Comparison of ENCODE assay signal across 13 cellular contexts in the genomic region with DNA sequence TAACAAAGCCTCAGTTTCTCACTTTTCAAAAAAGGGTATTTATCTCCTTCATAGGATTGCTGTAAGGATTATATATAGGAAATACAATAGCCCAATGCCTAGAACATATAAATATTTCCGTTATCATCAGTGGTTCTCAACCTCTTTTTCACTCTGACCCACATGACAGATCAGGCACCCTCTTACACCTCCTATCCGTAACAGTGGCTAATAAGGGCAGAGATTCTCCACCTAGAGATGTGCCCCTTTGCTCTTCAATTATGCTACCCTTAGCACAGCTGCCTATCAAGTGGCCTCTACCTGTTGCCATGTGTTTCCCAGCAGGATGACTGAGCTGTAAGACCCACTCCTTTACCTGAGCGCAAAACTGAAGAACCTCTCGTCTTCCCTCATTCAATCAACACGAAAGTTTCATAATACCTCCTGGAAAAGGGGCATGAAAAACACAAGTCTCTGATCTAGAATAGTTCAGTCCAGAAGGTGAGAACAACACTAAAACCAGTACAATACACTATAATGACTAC. TPM values are rescaled to one million over a fixed set of nuclear protein-coding genes. Genes with fewer than 3 reads are reported as not detected.
A peak's percentile ranks its signal among the peaks of the same experiment; 100 is the strongest.
DNase-seq lines count a peak whose midpoint lies in the region; ATAC-seq, FAIRE-seq and TF ChIP-seq lines count a peak whose summit lies in the region.
"Had no signal": no experiment of that assay in that cellular context is flagged by ENCODE, and none has a peak within 500 bp of the region (broad histone marks: within the 10 kb centered on the region; RNA-seq: fewer than 3 reads in every experiment).

No MANE protein-coding gene starts in this region.

- RAD21 ChIA-PET in GM12878 (lab: Charles Lee; ENCODE audit: unreplicated experiment), result interaction anchor here (0.9 to 1.0 kb wide), 2 partner anchors 13 to 14 kb away, joined by 4 to 5 read pairs; no protein-coding TSS in a partner anchor

- no peak for DNase-seq in DND-41
- no peak for DNase-seq in GM12878 (ENCODE audit: low read depth, low spot score)
- no peak for DNase-seq in naive thymus-derived CD4-positive, alpha-beta T cell
- no peak for DNase-seq in Right ventricle myocardium superior
- DNase-seq in globus pallidus (ENCODE audit: low spot score), result no peak
- no peak for DNase-seq in Ammon's horn (ENCODE audit: low spot score)
- DNase-seq: dorsolateral prefrontal cortex, NCI-H1048, NCI-H345, spleen, tibial artery had no signal

- POLR2A ChIA-PET in GM12878 (lab: Charles Lee), result interaction anchor here (0.6 kb wide), 1 partner anchor 73 kb away, joined by 5 read pairs; no protein-coding TSS in a partner anchor
- POLR2A ChIA-PET in naive thymus-derived CD4-positive, alpha-beta T cell (lab: Charles Lee), result interaction anchor here (0.6 kb wide), 1 partner anchor 1976 kb away, joined by 3 read pairs; no protein-coding TSS in a partner anchor

- H3K27ac Mint-ChIP-seq in naive thymus-derived CD4-positive, alpha-beta T cell, result peak overlapping the region in 5 of 9 donors; percentile 5 to 37 (median 23)

- 95% methylated on average over 5 of the region's 5 CpGs for WGBS in GM12878 (ENCODE audit: insufficient coverage, insufficient replicate concordance, low lambda C conversion rate, missing lambda C conversion rate)

- H3K4me3 ChIP-seq in ACC112 (ENCODE audit: low read depth, low read length), result no peak overlapping the region
- H3K4me3 ChIP-seq in DND-41 (ENCODE audit: low read depth in 1 of 2, low read length in 2 of 2), result no peak overlapping the region
- H3K4me3 ChIP-seq in GM12878, result no peak overlapping the region
- H3K4me3 ChIP-seq in naive thymus-derived CD4-positive, alpha-beta T cell (ENCODE audit: low read length), result peak overlapping the region; percentile 15
- H3K4me3 ChIP-seq: dorsolateral prefrontal cortex, spleen, tibial artery had no signal

- H3K36me3 ChIP-seq in ACC112 (ENCODE audit: insufficient read depth, low read length), result peaks cover 25% of the 10 kb centered on the region
- H3K36me3 ChIP-seq in DND-41 (ENCODE audit: insufficient read depth, low read length), result peaks cover 78% of the 10 kb centered on the region
- H3K36me3 ChIP-seq in GM12878 (ENCODE audit: control insufficient read depth in 2 of 2, insufficient read depth in 2 of 2, low read length in 1 of 2), result peaks cover 10 to 27% of the 10 kb centered on the region in 2 experiments
- H3K36me3 ChIP-seq in naive thymus-derived CD4-positive, alpha-beta T cell (ENCODE audit: control insufficient read depth in 2 of 3, insufficient read depth in 3 of 3, low read length in 3 of 3), result peaks cover 6 to 23% (median 7%) of the 10 kb centered on the region in 3 experiments

- no peaks in the 10 kb centered on the region for H3K9me3 ChIP-seq in DND-41 (ENCODE audit: insufficient read depth, low read length, severe bottlenecking)
- H3K9me3 ChIP-seq in GM12878 (replicated peaks; ENCODE audit: control insufficient read depth, insufficient read depth, low read length), result no peaks in the 10 kb centered on the region
- no peaks in the 10 kb centered on the region for H3K9me3 ChIP-seq in naive thymus-derived CD4-positive, alpha-beta T cell (ENCODE audit: control insufficient read depth in 2 of 3, low read length in 3 of 3)
- H3K9me3 ChIP-seq: spleen, tibial artery had no signal

- CTCF ChIA-PET in GM12878 (lab: Yijun Ruan, JAX), result no interaction called here
- CTCF ChIA-PET in naive thymus-derived CD4-positive, alpha-beta T cell (lab: Charles Lee), result no interaction called here

- H3K36me3 Mint-ChIP-seq in naive thymus-derived CD4-positive, alpha-beta T cell, result peaks cover 5 to 46% (median 30%) of the 10 kb centered on the region in 5 donors

- TF ChIP-seq RAD21 in GM12878 (IDR thresholded peaks at IDR 0.05; ENCODE audit: insufficient read depth, low read depth, low read length), result no peak

- FAIRE-seq in GM12878 (lab: Jason Lieb, UNC), result no peak

- BruUV-seq in GM12878 (replicated peaks; lab: Mats Ljungman, UMichigan), result no TSS peak

- peaks cover 34 to 80% (median 69%) of the 10 kb centered on the region in 7 donors for H3K4me1 Mint-ChIP-seq in naive thymus-derived CD4-positive, alpha-beta T cell

- H3K4me2 ChIP-seq in DND-41 (ENCODE audit: insufficient read depth, low read length) (peak overlapping the region; percentile 23; the same call in 1 of the 2 replicates), GM12878 (ENCODE audit: control insufficient read depth, insufficient read depth) (peak overlapping the region; percentile 38)

- no peaks in the 10 kb centered on the region for H3K9me3 Mint-ChIP-seq in naive thymus-derived CD4-positive, alpha-beta T cell

- ATAC-seq in DND-41 (ENCODE audit: insufficient read depth, low read depth), result no peak
- ATAC-seq in GM12878, result peak; percentile 51
- ATAC-seq in naive thymus-derived CD4-positive, alpha-beta T cell, result no peak
- ATAC-seq in GM19035 (IDR thresholded peaks at IDR 0.05; ENCODE audit: unreplicated experiment), result no peak
- no peak for ATAC-seq in Right ventricle myocardium superior (ENCODE audit: poor library complexity)

- no peaks in the 10 kb centered on the region for H3K27me3 Mint-ChIP-seq in naive thymus-derived CD4-positive, alpha-beta T cell

- no peak for TF ChIP-seq CTCF in DND-41 (IDR thresholded peaks at IDR 0.05; ENCODE audit: borderline replicate concordance, extremely low read depth, low read length, poor library complexity, severe bottlenecking)
- TF ChIP-seq CTCF in GM12878 (IDR thresholded peaks at IDR 0.05 in 2 of 3, conservative IDR thresholded peaks at IDR 0.05 in 1 of 3; ENCODE audit: control insufficient read depth in 2 of 3, extremely low read depth in 1 of 3, insufficient read depth in 1 of 3, low read depth in 3 of 3, low read length in 3 of 3), result no peak

- peak overlapping the region; percentile 64 for H3K27ac ChIP-seq in ACC112 (ENCODE audit: low read depth, low read length)
- H3K27ac ChIP-seq in DND-41 (ENCODE audit: low read length), result no peak overlapping the region
- H3K27ac ChIP-seq in GM12878 (ENCODE audit: control insufficient read depth, insufficient read depth), result no peak overlapping the region
- no peak overlapping the region for H3K27ac ChIP-seq in naive thymus-derived CD4-positive, alpha-beta T cell (ENCODE audit: low read depth, low read length)
- H3K27ac ChIP-seq: dorsolateral prefrontal cortex, spleen, tibial artery had no signal

- intact Hi-C loops in GM12878 (cut with micrococcal nuclease; ENCODE audit: unreplicated experiment), result no loop called here
- intact Hi-C loops in naive thymus-derived CD4-positive, alpha-beta T cell (cut with micrococcal nuclease), result no loop called here
- intact Hi-C loops in Right ventricle myocardium superior (cut with DNase I), result no loop called here

- in situ Hi-C loops in GM12878 (cut with MboI), result no loop called here

- H3K27me3 ChIP-seq in ACC112 (ENCODE audit: insufficient read depth, low read length), result no peaks in the 10 kb centered on the region
- H3K27me3 ChIP-seq in DND-41 (ENCODE audit: insufficient read depth, low read length, poor library complexity), result no peaks in the 10 kb centered on the region
- H3K27me3 ChIP-seq in GM12878 (replicated peaks in 1 of 2; ENCODE audit: control insufficient read depth in 2 of 2, insufficient read depth in 2 of 2, low read length in 1 of 2), result no peaks in the 10 kb centered on the region
- no peaks in the 10 kb centered on the region for H3K27me3 ChIP-seq in naive thymus-derived CD4-positive, alpha-beta T cell (ENCODE audit: control insufficient read depth in 2 of 2, insufficient read depth in 2 of 2, low read length in 2 of 2)
- H3K27me3 ChIP-seq: dorsolateral prefrontal cortex, spleen, tibial artery had no signal

- H4K20me1 ChIP-seq in DND-41 (ENCODE audit: insufficient read depth, low read length), result peaks cover 95% of the 10 kb centered on the region
- H4K20me1 ChIP-seq in GM12878 (ENCODE audit: control insufficient read depth, insufficient read depth), result peaks cover 10% of the 10 kb centered on the region

- H3K9ac ChIP-seq in DND-41 (ENCODE audit: low read depth, low read length) (no peak overlapping the region), GM12878 (ENCODE audit: control insufficient read depth, insufficient read depth, low read length) (no peak overlapping the region; the same call in 1 of the 2 replicates)

- TF ChIP-seq POLR2A in GM12878 (IDR thresholded peaks at IDR 0.05; ENCODE audit: low read depth, low read length), result no peak

- H3K79me2 ChIP-seq in ACC112 (ENCODE audit: control insufficient read depth, insufficient read depth, low read length, unreplicated experiment), result peaks cover 94% of the 10 kb centered on the region
- peaks cover 99% of the 10 kb centered on the region for H3K79me2 ChIP-seq in DND-41 (ENCODE audit: insufficient read depth, low read length)
- peaks cover 81% of the 10 kb centered on the region for H3K79me2 ChIP-seq in GM12878 (ENCODE audit: control insufficient read depth, insufficient read depth, low read length)

- peak overlapping the region in 8 of 10 donors; percentile 3 to 81 (median 56) for H3K4me3 Mint-ChIP-seq in naive thymus-derived CD4-positive, alpha-beta T cell

- H3K4me1 ChIP-seq in ACC112 (ENCODE audit: control insufficient read depth, insufficient read depth, low read length, unreplicated experiment), result peaks cover 26% of the 10 kb centered on the region
- H3K4me1 ChIP-seq in DND-41 (ENCODE audit: insufficient read depth, low read length), result peaks cover 18% of the 10 kb centered on the region
- H3K4me1 ChIP-seq in GM12878 (ENCODE audit: control insufficient read depth, insufficient read depth, low read length), result no peaks in the 10 kb centered on the region
- peaks cover 40 to 49% of the 10 kb centered on the region in 2 donors for H3K4me1 ChIP-seq in naive thymus-derived CD4-positive, alpha-beta T cell (ENCODE audit: control insufficient read depth in 2 of 2, insufficient read depth in 2 of 2, low read length in 2 of 2)

- SMC1A ChIA-PET in GM12878 (lab: Charles Lee; ENCODE audit: uncharacterized antibody, unreplicated experiment), result no interaction called here

- H2AFZ ChIP-seq in ACC112 (ENCODE audit: low read length, unreplicated experiment), result no peak overlapping the region
- H2AFZ ChIP-seq in DND-41 (ENCODE audit: low read depth, low read length), result no peak overlapping the region
- no peak overlapping the region for H2AFZ ChIP-seq in GM12878 (ENCODE audit: control insufficient read depth, low read depth, low read length)

- no peak for TF ChIP-seq EP300 in GM12878 (IDR thresholded peaks at IDR 0.05; ENCODE audit: borderline replicate concordance in 1 of 2, control insufficient read depth in 1 of 2, low read depth in 2 of 2, low read length in 2 of 2)

RNA-seq across cellular contexts. Expression of gene PUM1, which starts 10.5 kb away (rescaled TPM):
- total RNA-seq in GM12878 (2013; cell fraction: nucleolus; rRNA removed), result 230 and 238 TPM in 2 replicates
- total RNA-seq in GM12878 (2014; rRNA removed) (43.2 and 43.9 TPM in 2 replicates), GM12878 (2014; rRNA removed; fragmentation: Illumina TruSeq; extraction: Trizol) (41.5 and 42.2 TPM in 2 replicates), GM12878 (2021) (67.6 and 75.3 TPM in 2 replicates), Right ventricle myocardium superior (66.1 TPM)
- 18.6 TPM for polyA plus RNA-seq in GM12878 (2011; ENCODE audit: low read depth)
- polyA plus RNA-seq in GM12878 (2011; rRNA removed) (41.4 and 52.4 TPM in 2 replicates), GM12878 (2014; fragmentation: Illumina TruSeq; extraction: Trizol) (39.2 and 43.5 TPM in 2 replicates), GM12878 (2014; fragmentation: Nextera tagmentation; extraction: Ambion mirVana) (10 to 100 TPM; 21.4 to 27.4 TPM), GM12878 (2014; rRNA removed) (41.0 and 44.1 TPM in 2 replicates), GM12878 (2016; fragmentation: Nextera tagmentation; extraction: Ambion mirVana) (10 to 100 TPM; 43.4 to 47.7 TPM)
- polyA plus RNA-seq in GM12878 (2011; cell fraction: cytosol; rRNA removed), result 78.5 and 91.3 TPM in 2 replicates
- polyA plus RNA-seq in GM12878 (2011; cell fraction: nucleus; rRNA removed), result 75.1 and 85.8 TPM in 2 replicates
- 28.9 and 39.0 TPM in 2 replicates for polyA plus RNA-seq in GM12878 (2012)
- 200 and 344 TPM in 2 replicates for polyA minus RNA-seq in GM12878 (2011; rRNA and poly(A)+ RNA removed)
- polyA minus RNA-seq in GM12878 (2011; cell fraction: cytosol; rRNA and poly(A)+ RNA removed), result 38.2 and 53.0 TPM in 2 replicates
- polyA minus RNA-seq in GM12878 (2011; cell fraction: nucleus; rRNA and poly(A)+ RNA removed), result 83.1 and 154 TPM in 2 replicates
- total RNA-seq in naive thymus-derived CD4-positive, alpha-beta T cell, result 100 to 1,000 TPM; 114 to 226 (median 174) TPM
- polyA plus RNA-seq in naive thymus-derived CD4-positive, alpha-beta T cell, result 100 to 1,000 TPM; 123 to 146 TPM
